ENCODE assay signal across 22 cellular contexts in genomic region chr11:107744736-107745135, GRCh38. TPM values are rescaled to one million over a fixed set of nuclear protein-coding genes. Genes with fewer than 3 reads are reported as not detected.
"Had no signal": no experiment of that assay in that cellular context is flagged by ENCODE, and none has a peak within 500 bp of the region (broad histone marks: within the 10 kb centered on the region; RNA-seq: fewer than 3 reads in every experiment).

No MANE protein-coding gene starts in this region.

- H3K27ac ChIP-seq: dorsolateral prefrontal cortex, right atrium auricular region, sigmoid colon, stomach, thoracic aorta, transverse colon had no signal

- H3K4me3 Mint-ChIP-seq: naive thymus-derived CD8-positive, alpha-beta T cell; neural crest cell had no signal

- H3K4me1 Mint-ChIP-seq: naive thymus-derived CD8-positive, alpha-beta T cell had no signal

- H3K4me3 ChIP-seq: dorsolateral prefrontal cortex, right atrium auricular region, sigmoid colon, stomach, thoracic aorta, transverse colon had no signal

- H3K27ac Mint-ChIP-seq: naive thymus-derived CD8-positive, alpha-beta T cell had no signal

- ATAC-seq: left colon; left ventricle myocardium superior; naive thymus-derived CD8-positive, alpha-beta T cell had no signal

- H3K27me3 ChIP-seq: right atrium auricular region, sigmoid colon, stomach, transverse colon had no signal

- H3K36me3 ChIP-seq: right atrium auricular region, sigmoid colon, stomach, thoracic aorta, transverse colon had no signal

- DNase-seq: cortex of kidney; effector CD8-positive, alpha-beta T cell; left colon; left ventricle myocardium superior; naive thymus-derived CD8-positive, alpha-beta T cell; posterior cingulate gyrus; sigmoid colon; small intestine; stimulated activated CD4-positive, alpha-beta T cell treated with anti-CD3 and anti-CD28 coated beads, Interleukin-12 subunit alpha, Interleukin-12 subunit beta, amount 100 ng/mL, for 4 hours; stimulated activated naive CD4-positive, alpha-beta T cell; stomach; transverse colon had no signal

- H3K4me1 ChIP-seq: sigmoid colon, stomach, transverse colon had no signal

RNA-seq across cellular contexts. Expression of gene SLN, which starts 32.9 kb away (rescaled TPM):
- total RNA-seq: fibroblast of lung; kidney epithelial cell; left colon; lung microvascular endothelial cell; mesenteric fat pad; mononuclear cell; naive thymus-derived CD8-positive, alpha-beta T cell; neural crest cell; osteocyte; sigmoid colon; stomach had no signal
- polyA plus RNA-seq: fibroblast of lung; naive thymus-derived CD8-positive, alpha-beta T cell; sigmoid colon had no signal
